1 cellular context compared by ENCODE assay signal in genomic region chr21:24259241-24259640, GRCh38.
TF ChIP-seq lines count a peak whose summit lies in the region.

No MANE protein-coding gene starts in this region.

TF ChIP-seq in GM23338, 12 proteins besides CTCF, POLR2A, EP300 and RAD21 (continued from another document):
- no peak for TF ChIP-seq REST (IDR thresholded peaks at IDR 0.05; ENCODE audit: unreplicated experiment)
- no peak for TF ChIP-seq CREB1 (CRISPR knock-in tag; IDR thresholded peaks at IDR 0.05; ENCODE audit: low read depth)
- TF ChIP-seq ZNF114 (CRISPR knock-in tag; IDR thresholded peaks at IDR 0.05) = no peak
- no peak for TF ChIP-seq EZH2 (IDR thresholded peaks at IDR 0.05; ENCODE audit: low read depth, unreplicated experiment)
- no peak for TF ChIP-seq ETS1 (IDR thresholded peaks at IDR 0.05)
TF ChIP-seq in GM23338: peak in this region for 0.
